Comparison of ENCODE assay signal across 15 cellular contexts in genomic region chr19:55488986-55489710, GRCh38. TPM values are rescaled to one million over a fixed set of nuclear protein-coding genes. Genes with fewer than 3 reads are reported as not detected.
DNase-seq lines count a peak whose midpoint lies in the region; TF ChIP-seq lines count a peak whose summit lies in the region.
"Had no signal": no experiment of that assay in that cellular context is flagged by ENCODE, and none has a peak within 500 bp of the region (broad histone marks: within the 10 kb centered on the region; RNA-seq: fewer than 3 reads in every experiment).

No MANE protein-coding gene starts in this region.

- no peak overlapping the region for H4K5ac ChIP-seq in mesendoderm (ENCODE audit: low read length)

- no peak overlapping the region for H3K4me2 ChIP-seq in mesendoderm (ENCODE audit: low read length)

- H3K36me3 ChIP-seq in mesendoderm (ENCODE audit: control insufficient read depth, insufficient read depth, low read length), result no peaks in the 10 kb centered on the region
- H3K36me3 ChIP-seq in tibial nerve, result no peaks in the 10 kb centered on the region

- TF ChIP-seq CTCF in tibial nerve (IDR thresholded peaks at IDR 0.05), result no peak

- CTCF ChIA-PET in HEK293T (lab: Yijun Ruan, JAX), result interaction anchor here (1.5 kb wide), 1 partner anchor 15 kb away, joined by 3 read pairs; no protein-coding TSS in a partner anchor

- peaks cover 2% of the 10 kb centered on the region for H3K79me1 ChIP-seq in mesendoderm (ENCODE audit: low read length)

- no CpG with 5 or more reads among the region's 36 CpGs for WGBS in mesendoderm (ENCODE audit: extremely low coverage, insufficient coverage, low lambda C conversion rate)
- WGBS in tibial nerve, 2 donors, result 69% methylated on average over 24 of the region's 36 CpGs; no CpG with 5 or more reads in 1 of the 2 donors

- no peak overlapping the region for H2BK5ac ChIP-seq in mesendoderm (ENCODE audit: low read length)

- no peak overlapping the region for H4K8ac ChIP-seq in mesendoderm (ENCODE audit: low read depth, low read length)

- H3K9ac ChIP-seq in mesendoderm (ENCODE audit: low read length), result peak overlapping the region; percentile 44

- H3K4ac ChIP-seq in mesendoderm (ENCODE audit: low read depth, low read length), result no peak overlapping the region

- H2BK120ac ChIP-seq in mesendoderm (ENCODE audit: low read depth, low read length), result no peak overlapping the region

- no peak overlapping the region for H3K18ac ChIP-seq in mesendoderm (ENCODE audit: low read length)

- peak overlapping the region; percentile 54 for H3K56ac ChIP-seq in mesendoderm (ENCODE audit: low read length)

- no peak overlapping the region for H3K23ac ChIP-seq in mesendoderm (ENCODE audit: low read length)

- H2AK5ac ChIP-seq in mesendoderm (ENCODE audit: low read length), result no peak overlapping the region

- H3K27ac ChIP-seq in caudate nucleus (ENCODE audit: low read depth, low read length) (peak overlapping the region; percentile 26), mesendoderm (ENCODE audit: low read depth, low read length) (no peak overlapping the region), tibial nerve (peak overlapping the region; percentile 69 to 97 (median 82))
- H3K27ac ChIP-seq: foreskin keratinocyte had no signal

- POLR2A ChIA-PET in HEK293T (lab: Yijun Ruan, JAX), result interaction anchor here (1.1 kb wide), 1 partner anchor 115 kb away, joined by 3 read pairs; no protein-coding TSS in a partner anchor

- H3K9me3 ChIP-seq in tibial nerve, result no peaks in the 10 kb centered on the region

- DNase-seq in NCI-H2171 treated with DMSO at 0.1 percent for 48 hours (lab: John Stamatoyannopoulos, UW), result peak; percentile 6
- DNase-seq in NCI-H2171 (lab: John Stamatoyannopoulos, UW), result no peak
- no peak for DNase-seq in caudate nucleus (lab: John Stamatoyannopoulos, UW)
- DNase-seq in mesendoderm, result no peak
- no peak for DNase-seq in tibial nerve (ENCODE audit: low spot score in 2 of 2)
- DNase-seq in T1000 (lab: John Stamatoyannopoulos, UW), result no peak
- no peak for DNase-seq in SW 1271 (lab: John Stamatoyannopoulos, UW)
- DNase-seq in HEK293T (ENCODE audit: extremely low spot score), result no peak
- DNase-seq: activated CD4-positive, alpha-beta T cell treated with anti-CD3 and anti-CD28 coated beads, Interleukin-2, amount 50 U/mL, for 1 hour; foreskin keratinocyte; NCI-H1092 had no signal

- H3K79me2 ChIP-seq in mesendoderm (ENCODE audit: control insufficient read depth, insufficient read depth, low read length), result no peaks in the 10 kb centered on the region

- H3K4me3 ChIP-seq in mesendoderm (ENCODE audit: low read length) (no peak overlapping the region), tibial nerve (no peak overlapping the region)

- no peak for TF ChIP-seq POLR2A in tibial nerve (IDR thresholded peaks at IDR 0.05)

- H3K27me3 ChIP-seq in mesendoderm (ENCODE audit: insufficient read depth, low read length, poor library complexity), result no peaks in the 10 kb centered on the region
- H3K27me3 ChIP-seq in tibial nerve, result no peaks in the 10 kb centered on the region

- H3K4me1 ChIP-seq in mesendoderm (ENCODE audit: control insufficient read depth, low read depth, low read length), result peaks cover 8% of the 10 kb centered on the region
- peaks cover 0 to 99% (median 46%) of the 10 kb centered on the region in 4 donors for H3K4me1 ChIP-seq in tibial nerve

- no peak overlapping the region for H2BK15ac ChIP-seq in mesendoderm (replicated peaks; ENCODE audit: low read depth)

- TF ChIP-seq EP300 in tibial nerve (IDR thresholded peaks at IDR 0.05), result no peak

TF ChIP-seq in HEK293T, 16 proteins besides CTCF, POLR2A, EP300 and RAD21:
- no peak for TF ChIP-seq FOXA1 (IDR thresholded peaks at IDR 0.05)
- no peak for TF ChIP-seq BHLHE40 (IDR thresholded peaks at IDR 0.05; ENCODE audit: borderline replicate concordance)
- TF ChIP-seq FOXM1 (IDR thresholded peaks at IDR 0.05; ENCODE audit: borderline replicate concordance), result no peak
- no peak for TF ChIP-seq SP1 (IDR thresholded peaks at IDR 0.05)
- TF ChIP-seq ARNT (IDR thresholded peaks at IDR 0.05), result no peak
- no peak for TF ChIP-seq SUZ12 (IDR thresholded peaks at IDR 0.05)
- no peak for TF ChIP-seq NFRKB (IDR thresholded peaks at IDR 0.05)
- TF ChIP-seq, protein P1, sequence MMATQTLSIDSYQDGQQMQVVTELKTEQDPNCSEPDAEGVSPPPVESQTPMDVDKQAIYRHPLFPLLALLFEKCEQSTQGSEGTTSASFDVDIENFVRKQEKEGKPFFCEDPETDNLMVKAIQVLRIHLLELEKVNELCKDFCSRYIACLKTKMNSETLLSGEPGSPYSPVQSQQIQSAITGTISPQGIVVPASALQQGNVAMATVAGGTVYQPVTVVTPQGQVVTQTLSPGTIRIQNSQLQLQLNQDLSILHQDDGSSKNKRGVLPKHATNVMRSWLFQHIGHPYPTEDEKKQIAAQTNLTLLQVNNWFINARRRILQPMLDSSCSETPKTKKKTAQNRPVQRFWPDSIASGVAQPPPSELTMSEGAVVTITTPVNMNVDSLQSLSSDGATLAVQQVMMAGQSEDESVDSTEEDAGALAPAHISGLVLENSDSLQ (IDR thresholded peaks at IDR 0.05), result no peak
- TF ChIP-seq HDGF (IDR thresholded peaks at IDR 0.05; ENCODE audit: borderline replicate concordance), result no peak
- TF ChIP-seq TARDBP (IDR thresholded peaks at IDR 0.05), result no peak
- TF ChIP-seq L3MBTL2 (conservative IDR thresholded peaks at IDR 0.05), result no peak
- TF ChIP-seq LEF1 (IDR thresholded peaks at IDR 0.05; ENCODE audit: borderline replicate concordance), result no peak
- no peak for TF ChIP-seq ELF4 (IDR thresholded peaks at IDR 0.05)
- no peak for TF ChIP-seq ZNF384 (IDR thresholded peaks at IDR 0.05)
- no peak for TF ChIP-seq CTBP1 (IDR thresholded peaks at IDR 0.05; ENCODE audit: borderline replicate concordance)
- TF ChIP-seq FOXK2 (IDR thresholded peaks at IDR 0.05), result no peak

RNA-seq across cellular contexts. Expression of gene SSC5D, which starts 0.9 kb away (rescaled TPM):
- polyA plus RNA-seq in mesendoderm (2013, experiment 1 of 2), result 0.31 TPM
- polyA plus RNA-seq in mesendoderm (2013, experiment 2 of 2), result 0.28 TPM
- total RNA-seq in tibial nerve, result 10 to 100 TPM in 1 of 4 donors, 1 to 10 TPM in 3; 3.9 to 14.5 (median 7.2) TPM
- total RNA-seq: foreskin keratinocyte had no signal

RNA-seq across cellular contexts. Expression of gene NAT14, which starts 4.2 kb away (rescaled TPM):
- polyA plus RNA-seq in mesendoderm (2013, experiment 1 of 2), result 23.8 TPM
- 26.3 TPM for polyA plus RNA-seq in mesendoderm (2013, experiment 2 of 2)
- 1 to 10 TPM; 3.1 to 8.0 (median 4.3) TPM for total RNA-seq in tibial nerve

RNA-seq across cellular contexts. Expression of gene ZNF628, which starts 12.7 kb away (rescaled TPM):
- 7.8 TPM for polyA plus RNA-seq in mesendoderm (2013, experiment 1 of 2)
- polyA plus RNA-seq in mesendoderm (2013, experiment 2 of 2), result 8.9 TPM
- 10 to 100 TPM in 1 of 4 donors, 1 to 10 TPM in 3; 3.5 to 16.8 (median 4.0) TPM for total RNA-seq in tibial nerve

RNA-seq across cellular contexts. Expression of gene C19orf85, which starts 24.6 kb away (rescaled TPM):
- 0.20 TPM for polyA plus RNA-seq in mesendoderm (2013, experiment 1 of 2)
- polyA plus RNA-seq in mesendoderm (2013, experiment 2 of 2), result 0.15 TPM
- total RNA-seq in tibial nerve, result not detected
- total RNA-seq: aorta, dermis microvascular lymphatic vessel endothelial cell, foreskin keratinocyte, kidney, renal cortical epithelial cell had no signal
- polyA plus RNA-seq: aorta, foreskin keratinocyte had no signal

RNA-seq across cellular contexts. Expression of gene ISOC2, which starts 27.7 kb away (rescaled TPM):
- polyA plus RNA-seq in mesendoderm (2013, experiment 1 of 2), result 16.5 TPM
- polyA plus RNA-seq in mesendoderm (2013, experiment 2 of 2), result 16.9 TPM
- 10 to 100 TPM; 38.0 to 80.4 (median 65.9) TPM for total RNA-seq in tibial nerve
